In the genomic region with DNA sequence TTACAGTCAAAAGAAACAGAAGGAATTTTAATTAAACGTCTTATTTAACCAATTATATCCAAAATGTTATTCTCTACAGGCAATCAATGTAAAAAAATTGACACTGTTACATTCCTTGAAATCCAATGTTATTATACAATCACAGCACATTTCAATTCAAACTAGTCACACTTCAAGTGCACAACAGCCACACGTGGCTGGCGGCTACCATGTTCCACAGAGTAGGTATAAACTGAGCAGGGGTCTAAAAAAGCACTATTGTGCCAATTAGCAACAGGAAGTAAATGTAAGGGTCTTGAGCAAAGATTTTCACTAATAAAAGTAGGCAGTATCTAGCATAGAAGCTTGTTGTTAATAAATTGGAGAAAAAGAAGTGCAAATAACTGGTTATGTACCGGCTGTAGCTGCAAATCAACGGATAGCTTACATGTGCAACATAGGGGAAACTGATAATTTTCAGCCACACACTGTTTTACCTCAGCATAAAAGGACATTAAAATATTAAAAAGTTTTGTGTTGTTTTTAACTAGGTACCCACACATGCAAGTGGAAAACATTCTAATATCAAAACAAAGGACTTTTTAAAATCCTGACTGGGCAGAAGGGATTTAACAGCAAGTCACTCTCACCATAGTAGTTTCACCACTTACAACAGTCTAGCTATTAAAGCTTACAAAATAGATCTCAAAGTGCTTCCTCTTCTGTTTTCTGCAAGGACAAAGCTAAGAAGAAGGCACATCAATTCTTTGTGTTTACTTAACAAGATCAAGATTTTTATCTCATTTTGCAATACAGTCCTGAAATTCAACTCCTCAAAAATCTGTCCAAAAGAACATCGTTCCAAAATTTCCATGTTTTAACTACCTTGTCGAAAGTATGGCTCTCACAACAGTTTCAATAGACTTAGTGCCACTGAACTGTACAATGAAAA, we compare ENCODE assay signal across 8 cellular contexts. TPM values are rescaled to one million over a fixed set of nuclear protein-coding genes. Genes with fewer than 3 reads are reported as not detected.
A peak's percentile ranks its signal among the peaks of the same experiment; 100 is the strongest.
DNase-seq lines count a peak whose midpoint lies in the region; ATAC-seq and TF ChIP-seq lines count a peak whose summit lies in the region.

No MANE protein-coding gene starts in this region.

- peak overlapping the region; percentile 82 for H3K4me2 ChIP-seq in MM.1S (ENCODE audit: low read depth, low read length)

- no peak overlapping the region for H2AFZ ChIP-seq in MM.1S (ENCODE audit: low read length)

- no peaks in the 10 kb centered on the region for H3K36me3 ChIP-seq in CD4-positive, alpha-beta memory T cell (ENCODE audit: insufficient read depth, low read length)
- H3K36me3 ChIP-seq in MM.1S (replicated peaks; ENCODE audit: insufficient read depth, low read length) = no peaks in the 10 kb centered on the region

- no peak for TF ChIP-seq CTCF in MM.1S (IDR thresholded peaks at IDR 0.05; ENCODE audit: low read length)
- no peak for TF ChIP-seq CTCF in MCF 10A (IDR thresholded peaks at IDR 0.05; ENCODE audit: unreplicated experiment)

- H3K4me3 Mint-ChIP-seq in CD4-positive, alpha-beta memory T cell = peak overlapping the region; percentile 97 to 100 (median 100)
- peak overlapping the region; percentile 97 for H3K4me3 Mint-ChIP-seq in MCF 10A (ENCODE audit: unreplicated experiment)
- H3K4me3 Mint-ChIP-seq in naive thymus-derived CD8-positive, alpha-beta T cell = peak overlapping the region; percentile 98 to 100 (median 99)

- H3K4me3 ChIP-seq in CD4-positive, alpha-beta memory T cell (ENCODE audit: low read length in 2 of 2) = peak overlapping the region; percentile 97 to 99
- peak overlapping the region; percentile 99 for H3K4me3 ChIP-seq in MM.1S (ENCODE audit: low read length)

- H3K9me2 ChIP-seq in MM.1S (replicated peaks; ENCODE audit: insufficient read depth, low read length) = no peaks in the 10 kb centered on the region

- POLR2A ChIA-PET in CD4-positive, alpha-beta memory T cell (lab: Charles Lee; ENCODE audit: partially characterized antibody) = interaction anchor here (0.6 to 0.9 kb wide), 3 partner anchors 25 to 811 kb away, joined by 3 read pairs; a partner anchor contains a TSS
- POLR2A ChIA-PET in MCF 10A (lab: Yijun Ruan, JAX) = interaction anchor here (0.9 to 5.2 kb wide), 4 partner anchors 11 to 39 kb away, joined by 3 to 43 read pairs (median 22); a partner anchor contains a TSS
- POLR2A ChIA-PET in naive thymus-derived CD8-positive, alpha-beta T cell (lab: Charles Lee) = interaction anchor here (0.6 to 1.2 kb wide), 3 partner anchors 10 to 39 kb away, joined by 3 read pairs; no protein-coding TSS in a partner anchor

- ATAC-seq in naive thymus-derived CD8-positive, alpha-beta T cell = no peak
- ATAC-seq in HG03097 (IDR thresholded peaks at IDR 0.05; ENCODE audit: low FRiP score, unreplicated experiment) = no peak

- peak overlapping the region; percentile 100 for H3K27ac ChIP-seq in CD4-positive, alpha-beta memory T cell (ENCODE audit: low read depth, low read length)
- peak overlapping the region; percentile 92 for H3K27ac ChIP-seq in MM.1S (ENCODE audit: low read length)

- H3K9me3 Mint-ChIP-seq in CD4-positive, alpha-beta memory T cell = peaks cover 0 to 2% (median 0%) of the 10 kb centered on the region in 8 donors
- H3K9me3 Mint-ChIP-seq in MCF 10A (ENCODE audit: unreplicated experiment) = no peaks in the 10 kb centered on the region
- peaks cover 0 to 8% (median 0%) of the 10 kb centered on the region in 9 donors for H3K9me3 Mint-ChIP-seq in naive thymus-derived CD8-positive, alpha-beta T cell

- H3K79me2 ChIP-seq in MM.1S (ENCODE audit: low read length) = peaks cover 73% of the 10 kb centered on the region

- peak overlapping the region; percentile 42 for H3K9ac ChIP-seq in MM.1S (ENCODE audit: low read length)

- CTCF ChIA-PET in CD4-positive, alpha-beta memory T cell (lab: Charles Lee; ENCODE audit: partially characterized antibody) = interaction anchor here (0.8 kb wide), 1 partner anchor 172 kb away, joined by 3 read pairs; no protein-coding TSS in a partner anchor
- CTCF ChIA-PET in MCF 10A (lab: Yijun Ruan, JAX) = interaction anchor here (0.6 to 1.2 kb wide), 4 partner anchors 10 to 1615 kb away, joined by 3 to 4 read pairs (median 4); no protein-coding TSS in a partner anchor

- peaks cover 76% of the 10 kb centered on the region for H3K4me1 ChIP-seq in CD4-positive, alpha-beta memory T cell (ENCODE audit: insufficient read depth, low read length)
- peaks cover 38% of the 10 kb centered on the region for H3K4me1 ChIP-seq in MM.1S (ENCODE audit: low read length)

- no peak for DNase-seq in CD4-positive, alpha-beta memory T cell
- DNase-seq in MM.1S = peak; percentile 7
- no peak for DNase-seq in MCF 10A (ENCODE audit: unreplicated experiment)
- no peak for DNase-seq in naive thymus-derived CD8-positive, alpha-beta T cell
- no peak for DNase-seq in NCI-H1436 (lab: John Stamatoyannopoulos, UW)
- no peak for DNase-seq in retina
- no peak for DNase-seq in NCI-H82 treated with DMSO at 0.1 percent for 48 hours (lab: John Stamatoyannopoulos, UW; ENCODE audit: unreplicated experiment)

- H3K27me3 ChIP-seq in CD4-positive, alpha-beta memory T cell (ENCODE audit: insufficient read depth, low read length) = no peaks in the 10 kb centered on the region
- H3K27me3 ChIP-seq in MM.1S (replicated peaks; ENCODE audit: insufficient read depth, low read length) = no peaks in the 10 kb centered on the region

- H3K9me3 ChIP-seq in CD4-positive, alpha-beta memory T cell (ENCODE audit: control insufficient read depth in 1 of 2, low read length in 2 of 2) = no peaks in the 10 kb centered on the region
- H3K9me3 ChIP-seq in MM.1S (replicated peaks; ENCODE audit: insufficient read depth, low read length) = no peaks in the 10 kb centered on the region

- H3K4me1 Mint-ChIP-seq in CD4-positive, alpha-beta memory T cell = peaks cover 64 to 86% (median 72%) of the 10 kb centered on the region in 4 donors
- H3K4me1 Mint-ChIP-seq in MCF 10A (ENCODE audit: insufficient read depth, unreplicated experiment) = peaks cover 53% of the 10 kb centered on the region
- peaks cover 47 to 83% (median 78%) of the 10 kb centered on the region in 4 donors for H3K4me1 Mint-ChIP-seq in naive thymus-derived CD8-positive, alpha-beta T cell

- no peaks in the 10 kb centered on the region for H3K27me3 Mint-ChIP-seq in CD4-positive, alpha-beta memory T cell
- no peaks in the 10 kb centered on the region for H3K27me3 Mint-ChIP-seq in MCF 10A (ENCODE audit: insufficient read depth, unreplicated experiment)
- H3K27me3 Mint-ChIP-seq in naive thymus-derived CD8-positive, alpha-beta T cell = peaks cover 0 to 1% (median 0%) of the 10 kb centered on the region in 5 donors

- peaks cover 19% of the 10 kb centered on the region for H3F3A ChIP-seq in MM.1S (ENCODE audit: insufficient read depth, low read length)

- intact Hi-C loops in CD4-positive, alpha-beta memory T cell (cut with micrococcal nuclease) = loop anchor here (10.0 kb wide), 1 partner anchor 350 kb away; no protein-coding TSS in a partner anchor
- intact Hi-C loops in MCF 10A (cut with micrococcal nuclease) = no loop called here

- peaks cover 3 to 30% of the 10 kb centered on the region in 2 donors for H3K36me3 Mint-ChIP-seq in CD4-positive, alpha-beta memory T cell
- H3K36me3 Mint-ChIP-seq in MCF 10A (ENCODE audit: insufficient read depth, unreplicated experiment) = peaks cover 34% of the 10 kb centered on the region
- peaks cover 0 to 23% (median 2%) of the 10 kb centered on the region in 3 donors for H3K36me3 Mint-ChIP-seq in naive thymus-derived CD8-positive, alpha-beta T cell

- no TSS peak for BruUV-seq in MCF 10A (replicated peaks; lab: Mats Ljungman, UMichigan)

- peak overlapping the region; percentile 80 to 100 (median 100) for H3K27ac Mint-ChIP-seq in CD4-positive, alpha-beta memory T cell
- H3K27ac Mint-ChIP-seq in MCF 10A (ENCODE audit: low read depth, unreplicated experiment) = peak overlapping the region; percentile 100
- H3K27ac Mint-ChIP-seq in naive thymus-derived CD8-positive, alpha-beta T cell = peak overlapping the region; percentile 99 to 100 (median 100)

- H4K20me1 ChIP-seq in MM.1S (ENCODE audit: insufficient read depth, low read length) = peaks cover 42% of the 10 kb centered on the region

RNA-seq across cellular contexts. Expression of a gene that starts 2.5 kb away (rescaled TPM):
- 100 to 1,000 TPM; 530 to 559 TPM for total RNA-seq in CD4-positive, alpha-beta memory T cell
- polyA plus RNA-seq in CD4-positive, alpha-beta memory T cell = 100 to 1,000 TPM; 391 to 444 TPM
- total RNA-seq in MCF 10A (2022) = 535 and 580 TPM in 2 replicates
- 100 to 1,000 TPM; 534 to 610 TPM for total RNA-seq in naive thymus-derived CD8-positive, alpha-beta T cell
- polyA plus RNA-seq in naive thymus-derived CD8-positive, alpha-beta T cell = 100 to 1,000 TPM; 354 to 411 (median 407) TPM

RNA-seq across cellular contexts. Expression of a gene that starts 25.2 kb away (rescaled TPM):
- 10 to 100 TPM; 66.6 to 67.1 TPM for total RNA-seq in CD4-positive, alpha-beta memory T cell
- polyA plus RNA-seq in CD4-positive, alpha-beta memory T cell = 10 to 100 TPM; 35.4 to 36.8 TPM
- total RNA-seq in MCF 10A (2022) = 66.2 and 74.1 TPM in 2 replicates
- total RNA-seq in naive thymus-derived CD8-positive, alpha-beta T cell = 10 to 100 TPM; 59.3 to 64.3 TPM
- 10 to 100 TPM; 28.9 to 31.0 (median 29.9) TPM for polyA plus RNA-seq in naive thymus-derived CD8-positive, alpha-beta T cell

RNA-seq across cellular contexts. Expression of a gene that starts 38.7 kb away (rescaled TPM):
- total RNA-seq in CD4-positive, alpha-beta memory T cell = 10 to 100 TPM; 22.0 to 22.3 TPM
- polyA plus RNA-seq in CD4-positive, alpha-beta memory T cell = 10 to 100 TPM; 18.0 to 29.3 TPM
- 38.9 and 41.4 TPM in 2 replicates for total RNA-seq in MCF 10A (2022)
- 10 to 100 TPM; 28.1 to 28.2 TPM for total RNA-seq in naive thymus-derived CD8-positive, alpha-beta T cell
- 10 to 100 TPM; 25.5 to 33.3 (median 29.6) TPM for polyA plus RNA-seq in naive thymus-derived CD8-positive, alpha-beta T cell

RNA-seq across cellular contexts. Expression of a gene that starts 59.9 kb away (rescaled TPM):
- not detected for total RNA-seq in CD4-positive, alpha-beta memory T cell
- polyA plus RNA-seq in CD4-positive, alpha-beta memory T cell = not detected
- not detected in 2 replicates for total RNA-seq in MCF 10A (2022)
- not detected for total RNA-seq in naive thymus-derived CD8-positive, alpha-beta T cell
- polyA plus RNA-seq in naive thymus-derived CD8-positive, alpha-beta T cell = not detected
